In genomic region chr14:72433511-72433910, GRCh38 we compare ENCODE assay signal across 1 cellular context.
TF ChIP-seq lines count a peak whose summit lies in the region.

No MANE protein-coding gene starts in this region.

TF ChIP-seq in HepG2, 621 proteins besides CTCF, POLR2A, EP300 and RAD21 (continued from another document):
- no peak for TF ChIP-seq ZNF513 (CRISPR knock-in tag; conservative IDR thresholded peaks at IDR 0.05)
